8 cellular contexts compared by ENCODE assay signal in the genomic region with DNA sequence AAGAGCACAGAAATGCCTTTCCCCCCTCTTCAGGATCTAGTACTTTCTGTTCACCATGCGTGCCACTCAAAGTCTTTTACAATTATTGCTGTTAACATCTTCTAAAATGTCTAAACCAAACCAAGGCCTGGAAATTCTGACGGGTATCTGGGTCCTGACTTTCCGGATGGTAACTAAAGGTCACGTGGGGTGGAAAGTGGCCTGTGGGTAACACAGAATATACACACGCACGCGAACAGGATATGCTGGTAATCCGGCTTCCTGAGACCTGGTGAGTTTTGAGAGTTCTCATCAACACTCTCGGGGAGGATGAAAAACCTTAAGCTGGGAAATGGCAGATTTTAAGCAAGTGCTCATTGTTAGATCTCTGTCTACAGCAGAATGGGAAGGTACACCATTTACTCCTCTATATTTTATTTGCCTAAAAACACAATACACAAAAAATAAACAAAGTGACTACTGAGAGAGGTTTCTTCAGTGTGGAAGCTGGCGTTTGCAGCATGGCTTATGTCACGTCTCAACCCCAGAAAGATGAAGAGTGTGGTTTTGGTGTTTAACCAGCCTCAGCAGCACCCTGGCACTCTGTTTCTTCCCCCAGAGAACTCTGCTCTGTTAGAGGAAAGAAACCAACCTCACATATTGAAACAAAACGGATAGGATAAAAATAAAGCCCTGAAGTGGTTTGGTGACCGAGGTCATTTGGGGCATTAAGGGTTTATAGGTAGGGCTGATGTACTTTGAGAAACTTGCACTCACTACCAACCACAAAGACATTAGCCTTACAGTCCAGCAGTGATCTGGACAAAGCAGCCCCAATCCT. TPM values are rescaled to one million over a fixed set of nuclear protein-coding genes. Genes with fewer than 3 reads are reported as not detected.
A peak's percentile ranks its signal among the peaks of the same experiment; 100 is the strongest.
DNase-seq lines count a peak whose midpoint lies in the region; ATAC-seq and TF ChIP-seq lines count a peak whose summit lies in the region.

No MANE protein-coding gene starts in this region.

- DNase-seq in activated CD4-positive, alpha-beta T cell treated with anti-CD3 and anti-CD28 coated beads for 36 hours = peak; percentile 93
- DNase-seq in esophagus muscularis mucosa (ENCODE audit: extremely low spot score) (no peak), C1 segment of cervical spinal cord (lab: John Stamatoyannopoulos, UW) (no peak), posterior cingulate gyrus (no peak), HEK293T (ENCODE audit: extremely low spot score) (no peak)
- DNase-seq in stimulated activated effector memory CD8-positive, alpha-beta T cell treated with anti-CD3 and anti-CD28 coated beads, Interleukin-12 subunit alpha, Interleukin-12 subunit beta, amount 100 ng/mL, for 72 hours (ENCODE audit: low spot score in 2 of 2) = peak; percentile 67 to 91

- no peak for TF ChIP-seq POLR2A in esophagus muscularis mucosa (IDR thresholded peaks at IDR 0.05; ENCODE audit: low read depth)

- ATAC-seq in GM18861 (IDR thresholded peaks at IDR 0.05; ENCODE audit: unreplicated experiment) = peak; percentile 71
- peak; percentile 46 for ATAC-seq in HG03060 (IDR thresholded peaks at IDR 0.05; ENCODE audit: low read depth, unreplicated experiment)
- peak; percentile 76 for ATAC-seq in activated CD4-positive, alpha-beta T cell treated with anti-CD3 and anti-CD28 coated beads for 36 hours
- peak; percentile 94 for ATAC-seq in stimulated activated effector memory CD8-positive, alpha-beta T cell treated with anti-CD3 and anti-CD28 coated beads, Interleukin-12 subunit alpha, Interleukin-12 subunit beta, amount 100 ng/mL, for 72 hours

- no peaks in the 10 kb centered on the region for H3K27me3 Mint-ChIP-seq in activated CD4-positive, alpha-beta T cell treated with anti-CD3 and anti-CD28 coated beads for 36 hours

- peaks cover 30 to 73% (median 72%) of the 10 kb centered on the region in 4 donors for H3K4me1 ChIP-seq in esophagus muscularis mucosa

- POLR2A ChIA-PET in activated CD4-positive, alpha-beta T cell treated with anti-CD3 and anti-CD28 coated beads for 36 hours (lab: Charles Lee) = interaction anchor here (0.6 to 1.4 kb wide), 5 partner anchors 8 to 641 kb away, joined by 3 to 9 read pairs (median 3); no protein-coding TSS in a partner anchor
- POLR2A ChIA-PET in HEK293T (lab: Yijun Ruan, JAX) = no interaction called here

- TF ChIP-seq CTCF in esophagus muscularis mucosa (IDR thresholded peaks at IDR 0.05) = no peak

- peaks cover 0 to 22% (median 14%) of the 10 kb centered on the region in 4 donors for H3K36me3 ChIP-seq in esophagus muscularis mucosa

- peak overlapping the region; percentile 98 for H3K27ac Mint-ChIP-seq in activated CD4-positive, alpha-beta T cell treated with anti-CD3 and anti-CD28 coated beads for 36 hours
- peak overlapping the region; percentile 99 for H3K27ac Mint-ChIP-seq in stimulated activated effector memory CD8-positive, alpha-beta T cell treated with anti-CD3 and anti-CD28 coated beads, Interleukin-12 subunit alpha, Interleukin-12 subunit beta, amount 100 ng/mL, for 72 hours

- peak overlapping the region; percentile 72 for H3K4me3 Mint-ChIP-seq in activated CD4-positive, alpha-beta T cell treated with anti-CD3 and anti-CD28 coated beads for 36 hours
- peak overlapping the region; percentile 72 for H3K4me3 Mint-ChIP-seq in stimulated activated effector memory CD8-positive, alpha-beta T cell treated with anti-CD3 and anti-CD28 coated beads, Interleukin-12 subunit alpha, Interleukin-12 subunit beta, amount 100 ng/mL, for 72 hours

- peaks cover 86% of the 10 kb centered on the region for H3K4me1 Mint-ChIP-seq in activated CD4-positive, alpha-beta T cell treated with anti-CD3 and anti-CD28 coated beads for 36 hours
- peaks cover 72% of the 10 kb centered on the region for H3K4me1 Mint-ChIP-seq in stimulated activated effector memory CD8-positive, alpha-beta T cell treated with anti-CD3 and anti-CD28 coated beads, Interleukin-12 subunit alpha, Interleukin-12 subunit beta, amount 100 ng/mL, for 72 hours

- intact Hi-C loops in activated CD4-positive, alpha-beta T cell treated with anti-CD3 and anti-CD28 coated beads for 36 hours (cut with DNase I, micrococcal nuclease) = loop anchor here (1.0 to 5.0 kb wide), 7 partner anchors 12 to 549 kb away; a partner anchor contains a TSS
- intact Hi-C loops in esophagus muscularis mucosa (cut with DNase I) = no loop called here
- intact Hi-C loops in posterior cingulate gyrus (cut with DNase I) = no loop called here

- TF ChIP-seq EP300 in esophagus muscularis mucosa (IDR thresholded peaks at IDR 0.05) = no peak

- 76% methylated on average over 13 of the region's 13 CpGs for WGBS in esophagus muscularis mucosa

- no peak overlapping the region for H3K4me3 ChIP-seq in esophagus muscularis mucosa

- H3K27ac ChIP-seq in esophagus muscularis mucosa (replicated peaks in 1 of 4) = peak overlapping the region; percentile 52 to 71 (median 68)

- H3K9me3 ChIP-seq in esophagus muscularis mucosa = no peaks in the 10 kb centered on the region

- no peaks in the 10 kb centered on the region for H3K27me3 ChIP-seq in esophagus muscularis mucosa

- CTCF ChIA-PET in activated CD4-positive, alpha-beta T cell treated with anti-CD3 and anti-CD28 coated beads for 36 hours (lab: Charles Lee) = interaction anchor here (0.7 to 4.2 kb wide), 8 partner anchors 9 to 266 kb away, joined by 3 to 30 read pairs (median 4); a partner anchor contains a TSS
- CTCF ChIA-PET in HEK293T (lab: Yijun Ruan, JAX) = no interaction called here

- H3K36me3 Mint-ChIP-seq in activated CD4-positive, alpha-beta T cell treated with anti-CD3 and anti-CD28 coated beads for 36 hours (ENCODE audit: low read depth) = peaks cover 58% of the 10 kb centered on the region
- H3K36me3 Mint-ChIP-seq in stimulated activated effector memory CD8-positive, alpha-beta T cell treated with anti-CD3 and anti-CD28 coated beads, Interleukin-12 subunit alpha, Interleukin-12 subunit beta, amount 100 ng/mL, for 72 hours = peaks cover 54% of the 10 kb centered on the region

- no peaks in the 10 kb centered on the region for H3K9me3 Mint-ChIP-seq in activated CD4-positive, alpha-beta T cell treated with anti-CD3 and anti-CD28 coated beads for 36 hours (ENCODE audit: low read depth)
- no peaks in the 10 kb centered on the region for H3K9me3 Mint-ChIP-seq in stimulated activated effector memory CD8-positive, alpha-beta T cell treated with anti-CD3 and anti-CD28 coated beads, Interleukin-12 subunit alpha, Interleukin-12 subunit beta, amount 100 ng/mL, for 72 hours

TF ChIP-seq in HEK293T, 16 proteins besides CTCF, POLR2A, EP300 and RAD21:
- TF ChIP-seq FOXA1 (IDR thresholded peaks at IDR 0.05) (no peak), HDGF (IDR thresholded peaks at IDR 0.05; ENCODE audit: borderline replicate concordance) (no peak), LEF1 (IDR thresholded peaks at IDR 0.05; ENCODE audit: borderline replicate concordance) (no peak), ZNF384 (IDR thresholded peaks at IDR 0.05) (no peak), SP1 (IDR thresholded peaks at IDR 0.05) (no peak), L3MBTL2 (conservative IDR thresholded peaks at IDR 0.05) (no peak)
TF ChIP-seq in HEK293T: peak in this region for 0.

RNA-seq across cellular contexts. Expression of a gene that starts 37.3 kb away (rescaled TPM):
- 10 to 100 TPM; 28.5 to 31.4 TPM for total RNA-seq in activated CD4-positive, alpha-beta T cell treated with anti-CD3 and anti-CD28 coated beads for 36 hours
- total RNA-seq in esophagus muscularis mucosa = 10 to 100 TPM; 38.2 to 67.7 (median 47.7) TPM

RNA-seq across cellular contexts. Expression of a gene that starts 37.5 kb away (rescaled TPM):
- total RNA-seq in activated CD4-positive, alpha-beta T cell treated with anti-CD3 and anti-CD28 coated beads for 36 hours = 10 to 100 TPM; 15.4 to 18.3 TPM
- total RNA-seq in esophagus muscularis mucosa = 10 to 100 TPM; 14.4 to 19.6 (median 15.5) TPM

Comparison
In these comparisons a context has a peak if more than half of its experiments do, and no peak if none do; other contexts are left out.
1. DNase-seq: peak in activated CD4-positive, alpha-beta T cell treated with anti-CD3 and anti-CD28 coated beads for 36 hours (single experiment) and stimulated activated effector memory CD8-positive, alpha-beta T cell treated with anti-CD3 and anti-CD28 coated beads, Interleukin-12 subunit alpha, Interleukin-12 subunit beta, amount 100 ng/mL, for 72 hours (2 of 2); none in esophagus muscularis mucosa (single experiment), C1 segment of cervical spinal cord (0 of 14), posterior cingulate gyrus (0 of 10) and HEK293T (single experiment).
2. intact Hi-C loops: an anchor here in activated CD4-positive, alpha-beta T cell treated with anti-CD3 and anti-CD28 coated beads for 36 hours (1.0 to 5.0 kb wide); none called in esophagus muscularis mucosa and posterior cingulate gyrus.
3. Peak in every context shown above with its lines, with median percentiles within 50 percentile points of each other: ATAC-seq.